Comparison of ENCODE assay signal across 8 cellular contexts in genomic region chr18:8704361-8705279, GRCh38. TPM values are rescaled to one million over a fixed set of nuclear protein-coding genes. Genes with fewer than 3 reads are reported as not detected.
DNase-seq lines count a peak whose midpoint lies in the region; ATAC-seq lines count a peak whose summit lies in the region.

No MANE protein-coding gene starts in this region.

- H3K27me3 ChIP-seq in esophagus (ENCODE audit: control insufficient read depth in 1 of 2, insufficient read depth in 2 of 2, low read length in 2 of 2) (peaks cover 0 to 2% of the 10 kb centered on the region in 2 donors), muscle layer of colon (ENCODE audit: control insufficient read depth in 1 of 2, insufficient read depth in 2 of 2, low read length in 2 of 2) (no peaks in the 10 kb centered on the region)

- H3K36me3 ChIP-seq in esophagus (ENCODE audit: control insufficient read depth in 2 of 2, insufficient read depth in 2 of 2, low read length in 1 of 2) (no peaks in the 10 kb centered on the region), muscle layer of colon (ENCODE audit: insufficient read depth, low read length) (no peaks in the 10 kb centered on the region)

- peaks cover 19% of the 10 kb centered on the region for H3K4me1 Mint-ChIP-seq in activated T-cell treated with anti-CD3 and anti-CD28 coated beads, Interleukin-2, amount 50 U/mL, for 24 hours (ENCODE audit: low read depth)

- H3K4me3 ChIP-seq in esophagus (ENCODE audit: low read depth in 1 of 2, low read length in 2 of 2) = peak overlapping the region; percentile 63 to 68
- H3K4me3 ChIP-seq in muscle layer of colon (ENCODE audit: low read depth in 1 of 2, low read length in 2 of 2) = peak overlapping the region; percentile 58 to 64

- H3K27ac Mint-ChIP-seq in activated T-cell treated with anti-CD3 and anti-CD28 coated beads, Interleukin-2, amount 50 U/mL, for 24 hours = peak overlapping the region; percentile 40

- peak overlapping the region; percentile 85 for H3K4me3 Mint-ChIP-seq in activated T-cell treated with anti-CD3 and anti-CD28 coated beads, Interleukin-2, amount 50 U/mL, for 24 hours

- peaks cover 3 to 13% of the 10 kb centered on the region in 2 donors for H3K4me1 ChIP-seq in esophagus (ENCODE audit: control insufficient read depth in 2 of 2, insufficient read depth in 2 of 2, low read length in 1 of 2)
- H3K4me1 ChIP-seq in muscle layer of colon (ENCODE audit: insufficient read depth, low read length) = peaks cover 21% of the 10 kb centered on the region

- whole genome bisulfite sequencing in esophagus, 2 donors = 1 to 2% methylated on average over 69 to 71 of the region's 71 CpGs

- H3K9me3 ChIP-seq in esophagus (ENCODE audit: control insufficient read depth in 2 of 2, insufficient read depth in 1 of 2, low read depth in 1 of 2, low read length in 1 of 2) (no peaks in the 10 kb centered on the region), muscle layer of colon (ENCODE audit: low read length) (no peaks in the 10 kb centered on the region)

- no peaks in the 10 kb centered on the region for H3K9me3 Mint-ChIP-seq in activated T-cell treated with anti-CD3 and anti-CD28 coated beads, Interleukin-2, amount 50 U/mL, for 24 hours

- peak overlapping the region; percentile 87 to 95 for H3K27ac ChIP-seq in esophagus (ENCODE audit: low read depth in 2 of 2, low read length in 1 of 2)
- peak overlapping the region; percentile 67 for H3K27ac ChIP-seq in muscle layer of colon (ENCODE audit: low read depth, low read length)

- H3K27me3 Mint-ChIP-seq in activated T-cell treated with anti-CD3 and anti-CD28 coated beads, Interleukin-2, amount 50 U/mL, for 24 hours = peaks cover 73% of the 10 kb centered on the region

- DNase-seq in D341Med (ENCODE audit: low spot score) (peak; percentile 100), HuH-7.5 (ENCODE audit: low spot score) (peak; percentile 97), OCI-M1 (lab: John Stamatoyannopoulos, UW) (peak; percentile 91)
- DNase-seq in activated T-cell treated with anti-CD3 and anti-CD28 coated beads, Interleukin-2, amount 50 U/mL, for 24 hours = peak; percentile 91
- DNase-seq in stimulated activated CD8-positive, alpha-beta memory T cell treated with anti-CD3 and anti-CD28 coated beads, Interleukin-4, amount 100 ng/mL, for 48 hours = peak; percentile 88

- peak; percentile 74 for ATAC-seq in GM21576 (IDR thresholded peaks at IDR 0.05; ENCODE audit: unreplicated experiment)

- peaks cover 2% of the 10 kb centered on the region for H3K36me3 Mint-ChIP-seq in activated T-cell treated with anti-CD3 and anti-CD28 coated beads, Interleukin-2, amount 50 U/mL, for 24 hours (ENCODE audit: low read depth)

- H3K9ac ChIP-seq in muscle layer of colon (ENCODE audit: low read length) = peak overlapping the region; percentile 63

RNA-seq across cellular contexts. Expression of gene MTCL1, which starts 0.7 kb away (rescaled TPM):
- polyA plus RNA-seq in esophagus = 1 to 10 TPM; 4.4 to 6.5 TPM

Comparison
In these comparisons a context has a peak if more than half of its experiments do, and no peak if none do; other contexts are left out.
1. Peak in every context shown above with its lines: DNase-seq, ATAC-seq, H3K4me3 ChIP-seq and H3K27ac ChIP-seq.